1 cellular context compared by ENCODE assay signal in the genomic region with DNA sequence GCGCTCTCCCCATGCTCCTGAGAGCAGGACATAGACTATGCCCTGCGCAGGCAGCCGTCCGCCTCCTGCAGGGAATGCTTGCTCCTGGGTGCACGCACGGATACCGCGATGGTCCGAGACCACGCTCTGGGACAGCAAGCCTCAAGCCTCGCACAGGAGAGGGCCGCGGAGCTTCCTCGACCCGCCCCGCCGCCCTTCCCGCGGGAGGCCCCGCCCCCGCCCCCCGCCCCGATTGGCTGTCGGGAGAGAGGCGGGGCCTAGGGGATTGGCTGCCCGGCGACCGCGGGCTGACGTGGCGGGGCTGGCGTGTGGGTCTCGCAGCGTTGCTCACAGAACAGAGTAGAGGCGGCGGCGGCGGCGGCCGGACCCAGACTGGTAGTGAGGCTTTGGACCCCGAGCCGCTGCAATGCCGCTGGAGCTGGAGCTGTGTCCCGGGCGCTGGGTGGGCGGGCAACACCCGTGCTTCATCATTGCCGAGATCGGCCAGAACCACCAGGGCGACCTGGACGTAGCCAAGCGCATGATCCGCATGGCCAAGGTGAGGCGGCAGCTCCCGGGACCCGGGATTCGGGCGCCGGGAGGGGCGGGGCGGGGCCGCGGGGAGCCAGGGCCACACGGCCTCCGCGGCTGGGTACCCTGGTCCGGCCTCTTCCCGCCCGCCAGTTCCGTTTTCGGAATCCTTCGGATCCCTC.
TF ChIP-seq lines count a peak whose summit lies in the region.

A gene with protein sequence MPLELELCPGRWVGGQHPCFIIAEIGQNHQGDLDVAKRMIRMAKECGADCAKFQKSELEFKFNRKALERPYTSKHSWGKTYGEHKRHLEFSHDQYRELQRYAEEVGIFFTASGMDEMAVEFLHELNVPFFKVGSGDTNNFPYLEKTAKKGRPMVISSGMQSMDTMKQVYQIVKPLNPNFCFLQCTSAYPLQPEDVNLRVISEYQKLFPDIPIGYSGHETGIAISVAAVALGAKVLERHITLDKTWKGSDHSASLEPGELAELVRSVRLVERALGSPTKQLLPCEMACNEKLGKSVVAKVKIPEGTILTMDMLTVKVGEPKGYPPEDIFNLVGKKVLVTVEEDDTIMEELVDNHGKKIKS (plus strand): TSS at position 330 of the 692 bp plus-strand sequence. CDS start 77 bp downstream, at position 407.

TF ChIP-seq in A549, 52 proteins besides CTCF, POLR2A, EP300 and RAD21 (continued from another document):
- TF ChIP-seq, protein P1, sequence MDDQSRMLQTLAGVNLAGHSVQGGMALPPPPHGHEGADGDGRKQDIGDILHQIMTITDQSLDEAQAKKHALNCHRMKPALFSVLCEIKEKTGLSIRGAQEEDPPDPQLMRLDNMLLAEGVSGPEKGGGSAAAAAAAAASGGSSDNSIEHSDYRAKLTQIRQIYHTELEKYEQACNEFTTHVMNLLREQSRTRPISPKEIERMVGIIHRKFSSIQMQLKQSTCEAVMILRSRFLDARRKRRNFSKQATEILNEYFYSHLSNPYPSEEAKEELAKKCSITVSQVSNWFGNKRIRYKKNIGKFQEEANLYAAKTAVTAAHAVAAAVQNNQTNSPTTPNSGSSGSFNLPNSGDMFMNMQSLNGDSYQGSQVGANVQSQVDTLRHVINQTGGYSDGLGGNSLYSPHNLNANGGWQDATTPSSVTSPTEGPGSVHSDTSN (IDR thresholded peaks at IDR 0.05): no peak
- TF ChIP-seq NPAS2 (CRISPR knock-in tag; IDR thresholded peaks at IDR 0.05; ENCODE audit: borderline replicate concordance) (no peak), ZNF302 (CRISPR knock-in tag; IDR thresholded peaks at IDR 0.05) (no peak), PHF8 (IDR thresholded peaks at IDR 0.05; ENCODE audit: borderline replicate concordance, low read depth) (peak; percentile 62; the same call in 1 of the 2 replicates), GATA3 (IDR thresholded peaks at IDR 0.05; ENCODE audit: borderline replicate concordance) (peak; percentile 42), CHD2 (IDR thresholded peaks at IDR 0.05; ENCODE audit: low read length, partially characterized antibody) (peak; percentile 92), CBX2 (IDR thresholded peaks at IDR 0.05; ENCODE audit: borderline replicate concordance, low read depth) (no peak), JUN (IDR thresholded peaks at IDR 0.05) (peak; percentile 69 to 96; a peak in 4 of 5 replicates)
- TF ChIP-seq, protein P2, sequence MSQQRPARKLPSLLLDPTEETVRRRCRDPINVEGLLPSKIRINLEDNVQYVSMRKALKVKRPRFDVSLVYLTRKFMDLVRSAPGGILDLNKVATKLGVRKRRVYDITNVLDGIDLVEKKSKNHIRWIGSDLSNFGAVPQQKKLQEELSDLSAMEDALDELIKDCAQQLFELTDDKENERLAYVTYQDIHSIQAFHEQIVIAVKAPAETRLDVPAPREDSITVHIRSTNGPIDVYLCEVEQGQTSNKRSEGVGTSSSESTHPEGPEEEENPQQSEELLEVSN (IDR thresholded peaks at IDR 0.05; ENCODE audit: borderline replicate concordance, low read depth): 0 out of 2 replicates have a peak, but pooled peaks have one; percentile 57
